1 cellular context compared by ENCODE assay signal in genomic region chr17:18626152-18626870, GRCh38.
TF ChIP-seq lines count a peak whose summit lies in the region.

No MANE protein-coding gene starts in this region.

TF ChIP-seq in SK-N-SH, 30 proteins besides CTCF, POLR2A, EP300 and RAD21 (continued from another document):
- TF ChIP-seq USF1 (IDR thresholded peaks at IDR 0.05; ENCODE audit: borderline replicate concordance, low read depth) (no peak), IRF3 (IDR thresholded peaks at IDR 0.05; ENCODE audit: low read depth, low read length) (no peak), FOXM1 (IDR thresholded peaks at IDR 0.05; ENCODE audit: low read depth) (no peak)
